ENCODE assay signal across 1 cellular context in the genomic region with DNA sequence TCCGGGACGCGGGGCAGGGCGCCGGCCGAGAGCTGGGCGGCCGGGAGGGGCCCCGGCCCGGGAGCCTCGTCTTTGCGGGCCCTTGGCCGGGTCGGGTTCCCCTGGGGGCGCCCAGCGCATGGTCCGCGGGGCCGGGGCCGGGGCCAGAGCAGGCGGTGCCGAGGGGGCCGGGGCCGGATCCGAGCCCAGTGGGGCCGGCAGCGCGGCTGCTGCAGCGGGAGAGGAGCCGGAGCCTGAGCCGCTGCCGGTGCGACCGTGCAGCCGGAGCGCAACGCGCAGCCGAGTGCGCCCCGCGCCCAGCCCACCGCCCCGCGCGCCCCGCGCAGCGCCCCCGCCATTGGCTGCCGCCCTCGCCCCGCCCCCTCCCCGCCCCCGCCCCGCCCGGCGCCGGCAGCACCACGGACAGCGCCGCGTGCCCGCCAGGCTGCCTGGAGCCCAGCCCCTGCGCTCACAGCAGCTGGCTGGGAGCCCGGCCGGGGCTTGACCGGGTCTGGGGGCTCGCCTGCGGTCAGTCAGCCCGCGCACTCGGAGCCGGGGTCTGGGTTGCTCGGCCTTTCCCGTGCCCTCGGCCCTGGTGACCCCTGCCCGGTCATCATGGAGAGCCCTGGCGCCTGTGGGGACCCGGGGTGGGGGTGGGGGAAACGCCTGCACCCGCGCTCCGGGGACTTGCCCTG.
TF ChIP-seq lines count a peak whose summit lies in the region.

A gene (minus strand): TSS at position 287 of the 674 bp plus-strand sequence. CDS start 308 bp downstream, outside the sequence.

TF ChIP-seq in IMR-90, 13 proteins besides CTCF, POLR2A, EP300 and RAD21 (continued from another document):
- TF ChIP-seq, protein P1, sequence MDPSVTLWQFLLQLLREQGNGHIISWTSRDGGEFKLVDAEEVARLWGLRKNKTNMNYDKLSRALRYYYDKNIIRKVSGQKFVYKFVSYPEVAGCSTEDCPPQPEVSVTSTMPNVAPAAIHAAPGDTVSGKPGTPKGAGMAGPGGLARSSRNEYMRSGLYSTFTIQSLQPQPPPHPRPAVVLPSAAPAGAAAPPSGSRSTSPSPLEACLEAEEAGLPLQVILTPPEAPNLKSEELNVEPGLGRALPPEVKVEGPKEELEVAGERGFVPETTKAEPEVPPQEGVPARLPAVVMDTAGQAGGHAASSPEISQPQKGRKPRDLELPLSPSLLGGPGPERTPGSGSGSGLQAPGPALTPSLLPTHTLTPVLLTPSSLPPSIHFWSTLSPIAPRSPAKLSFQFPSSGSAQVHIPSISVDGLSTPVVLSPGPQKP (IDR thresholded peaks at IDR 0.05; ENCODE audit: borderline replicate concordance, low read depth, low read length): no peak
- TF ChIP-seq MAZ (IDR thresholded peaks at IDR 0.05; ENCODE audit: borderline replicate concordance, low read depth, low read length): peak; percentile 41; the same call in 1 of the 2 replicates
TF ChIP-seq in IMR-90: peak in this region for 2.
